In the genomic region with DNA sequence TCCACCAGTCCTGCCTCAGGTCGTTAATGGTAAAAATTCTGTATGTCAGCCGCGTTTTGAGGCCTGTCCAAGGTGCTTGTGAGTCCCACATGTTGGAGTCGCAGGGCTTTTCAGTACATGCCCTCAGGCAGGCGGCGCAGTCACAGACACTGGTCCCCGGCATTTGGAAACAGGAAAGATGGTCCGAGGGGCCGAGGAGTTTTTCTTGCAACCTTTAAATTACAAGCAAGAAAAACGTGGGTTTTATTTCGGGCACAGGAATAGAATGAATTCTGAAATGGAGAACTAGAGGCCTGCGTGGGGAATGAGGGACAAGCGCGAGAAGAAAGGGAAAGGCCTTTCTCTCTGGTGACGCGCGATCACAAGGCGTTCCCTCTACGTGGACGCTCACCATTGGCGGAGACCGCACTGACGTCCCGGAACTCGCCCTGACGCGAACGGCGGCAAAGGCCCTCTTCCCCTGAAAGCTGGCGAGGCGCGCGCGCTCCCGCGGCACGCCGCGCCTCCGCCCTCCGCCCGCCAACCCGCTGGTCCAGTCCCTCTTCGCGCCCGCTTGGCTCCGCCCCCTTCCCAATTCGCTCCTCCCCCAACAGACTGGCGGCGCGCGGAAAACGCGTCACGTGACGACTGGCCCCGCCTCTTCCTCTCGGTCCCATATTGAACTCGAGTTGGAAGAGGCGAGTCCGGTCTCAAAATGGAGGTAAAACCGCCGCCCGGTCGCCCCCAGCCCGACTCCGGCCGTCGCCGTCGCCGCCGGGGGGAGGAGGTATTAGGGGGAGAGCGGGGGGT, we compare ENCODE assay signal across 1 cellular context.
TF ChIP-seq lines count a peak whose summit lies in the region.

A gene (plus strand): TSS at position 689 of the 789 bp plus-strand sequence. CDS start 6 bp downstream, at position 695.

TF ChIP-seq in K562, 482 proteins besides CTCF, POLR2A, EP300 and RAD21 (continued from another document):
- TF ChIP-seq, protein P1, sequence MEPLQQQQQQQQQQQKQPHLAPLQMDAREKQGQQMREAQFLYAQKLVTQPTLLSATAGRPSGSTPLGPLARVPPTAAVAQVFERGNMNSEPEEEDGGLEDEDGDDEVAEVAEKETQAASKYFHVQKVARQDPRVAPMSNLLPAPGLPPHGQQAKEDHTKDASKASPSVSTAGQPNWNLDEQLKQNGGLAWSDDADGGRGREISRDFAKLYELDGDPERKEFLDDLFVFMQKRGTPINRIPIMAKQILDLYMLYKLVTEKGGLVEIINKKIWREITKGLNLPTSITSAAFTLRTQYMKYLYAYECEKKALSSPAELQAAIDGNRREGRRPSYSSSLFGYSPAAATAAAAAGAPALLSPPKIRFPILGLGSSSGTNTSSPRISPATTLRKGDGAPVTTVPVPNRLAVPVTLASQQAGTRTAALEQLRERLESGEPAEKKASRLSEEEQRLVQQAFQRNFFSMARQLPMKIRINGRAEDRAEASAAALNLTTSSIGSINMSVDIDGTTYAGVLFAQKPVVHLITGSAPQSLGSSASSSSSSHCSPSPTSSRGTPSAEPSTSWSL (CRISPR knock-in tag; IDR thresholded peaks at IDR 0.05; ENCODE audit: borderline replicate concordance), result no peak
- TF ChIP-seq SRSF3 (IDR thresholded peaks at IDR 0.05; ENCODE audit: insufficient read depth, low read length), result no peak
- no peak for TF ChIP-seq CBX5 (IDR thresholded peaks at IDR 0.05; ENCODE audit: borderline replicate concordance, low read depth)
- TF ChIP-seq FOXM1 (IDR thresholded peaks at IDR 0.05; ENCODE audit: low read depth), result peak; percentile 53
- no peak for TF ChIP-seq FOXM1 (CRISPR knock-in tag; IDR thresholded peaks at IDR 0.05; ENCODE audit: low read depth)
- TF ChIP-seq, protein P2, sequence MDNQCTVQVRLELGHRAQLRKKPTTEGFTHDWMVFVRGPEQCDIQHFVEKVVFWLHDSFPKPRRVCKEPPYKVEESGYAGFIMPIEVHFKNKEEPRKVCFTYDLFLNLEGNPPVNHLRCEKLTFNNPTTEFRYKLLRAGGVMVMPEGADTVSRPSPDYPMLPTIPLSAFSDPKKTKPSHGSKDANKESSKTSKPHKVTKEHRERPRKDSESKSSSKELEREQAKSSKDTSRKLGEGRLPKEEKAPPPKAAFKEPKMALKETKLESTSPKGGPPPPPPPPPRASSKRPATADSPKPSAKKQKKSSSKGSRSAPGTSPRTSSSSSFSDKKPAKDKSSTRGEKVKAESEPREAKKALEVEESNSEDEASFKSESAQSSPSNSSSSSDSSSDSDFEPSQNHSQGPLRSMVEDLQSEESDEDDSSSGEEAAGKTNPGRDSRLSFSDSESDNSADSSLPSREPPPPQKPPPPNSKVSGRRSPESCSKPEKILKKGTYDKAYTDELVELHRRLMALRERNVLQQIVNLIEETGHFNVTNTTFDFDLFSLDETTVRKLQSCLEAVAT (IDR thresholded peaks at IDR 0.05), result peak; percentile 89 to 95
- TF ChIP-seq CREM (IDR thresholded peaks at IDR 0.05; ENCODE audit: low read depth), result peak; percentile 92
- TF ChIP-seq DIDO1 (tag; IDR thresholded peaks at IDR 0.05; ENCODE audit: low read depth), result no peak; the same call in 1 of the 2 replicates
- peak; percentile 83 for TF ChIP-seq TRIM28 (IDR thresholded peaks at IDR 0.05)
- TF ChIP-seq ZNF282 (CRISPR knock-in tag; IDR thresholded peaks at IDR 0.05), result no peak
- TF ChIP-seq, protein P3, sequence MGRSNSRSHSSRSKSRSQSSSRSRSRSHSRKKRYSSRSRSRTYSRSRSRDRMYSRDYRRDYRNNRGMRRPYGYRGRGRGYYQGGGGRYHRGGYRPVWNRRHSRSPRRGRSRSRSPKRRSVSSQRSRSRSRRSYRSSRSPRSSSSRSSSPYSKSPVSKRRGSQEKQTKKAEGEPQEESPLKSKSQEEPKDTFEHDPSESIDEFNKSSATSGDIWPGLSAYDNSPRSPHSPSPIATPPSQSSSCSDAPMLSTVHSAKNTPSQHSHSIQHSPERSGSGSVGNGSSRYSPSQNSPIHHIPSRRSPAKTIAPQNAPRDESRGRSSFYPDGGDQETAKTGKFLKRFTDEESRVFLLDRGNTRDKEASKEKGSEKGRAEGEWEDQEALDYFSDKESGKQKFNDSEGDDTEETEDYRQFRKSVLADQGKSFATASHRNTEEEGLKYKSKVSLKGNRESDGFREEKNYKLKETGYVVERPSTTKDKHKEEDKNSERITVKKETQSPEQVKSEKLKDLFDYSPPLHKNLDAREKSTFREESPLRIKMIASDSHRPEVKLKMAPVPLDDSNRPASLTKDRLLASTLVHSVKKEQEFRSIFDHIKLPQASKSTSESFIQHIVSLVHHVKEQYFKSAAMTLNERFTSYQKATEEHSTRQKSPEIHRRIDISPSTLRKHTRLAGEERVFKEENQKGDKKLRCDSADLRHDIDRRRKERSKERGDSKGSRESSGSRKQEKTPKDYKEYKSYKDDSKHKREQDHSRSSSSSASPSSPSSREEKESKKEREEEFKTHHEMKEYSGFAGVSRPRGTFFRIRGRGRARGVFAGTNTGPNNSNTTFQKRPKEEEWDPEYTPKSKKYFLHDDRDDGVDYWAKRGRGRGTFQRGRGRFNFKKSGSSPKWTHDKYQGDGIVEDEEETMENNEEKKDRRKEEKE (IDR thresholded peaks at IDR 0.05; ENCODE audit: borderline replicate concordance in 1 of 2, control insufficient read depth in 1 of 2, low read depth in 2 of 2, low read length in 1 of 2), result no peak; a peak in 1 of 4 replicates
- TF ChIP-seq NONO (IDR thresholded peaks at IDR 0.05; ENCODE audit: low read depth in 2 of 2, low read length in 1 of 2), result no peak
- TF ChIP-seq ZNF507 (tag; conservative IDR thresholded peaks at IDR 0.05), result no peak
- TF ChIP-seq BRD9 (IDR thresholded peaks at IDR 0.05; ENCODE audit: low read depth, partially characterized antibody), result peak; percentile 95
- no peak for TF ChIP-seq BRF1 (IDR thresholded peaks at IDR 0.05; ENCODE audit: borderline replicate concordance, extremely low read depth, insufficient read length)
- TF ChIP-seq SUPT5H (IDR thresholded peaks at IDR 0.05), result peak; percentile 98
- TF ChIP-seq FOXA1 (IDR thresholded peaks at IDR 0.05; ENCODE audit: borderline replicate concordance), result no peak
- TF ChIP-seq TARDBP (IDR thresholded peaks at IDR 0.05), result no peak; the same call in 1 of the 2 replicates
- TF ChIP-seq, protein P4, sequence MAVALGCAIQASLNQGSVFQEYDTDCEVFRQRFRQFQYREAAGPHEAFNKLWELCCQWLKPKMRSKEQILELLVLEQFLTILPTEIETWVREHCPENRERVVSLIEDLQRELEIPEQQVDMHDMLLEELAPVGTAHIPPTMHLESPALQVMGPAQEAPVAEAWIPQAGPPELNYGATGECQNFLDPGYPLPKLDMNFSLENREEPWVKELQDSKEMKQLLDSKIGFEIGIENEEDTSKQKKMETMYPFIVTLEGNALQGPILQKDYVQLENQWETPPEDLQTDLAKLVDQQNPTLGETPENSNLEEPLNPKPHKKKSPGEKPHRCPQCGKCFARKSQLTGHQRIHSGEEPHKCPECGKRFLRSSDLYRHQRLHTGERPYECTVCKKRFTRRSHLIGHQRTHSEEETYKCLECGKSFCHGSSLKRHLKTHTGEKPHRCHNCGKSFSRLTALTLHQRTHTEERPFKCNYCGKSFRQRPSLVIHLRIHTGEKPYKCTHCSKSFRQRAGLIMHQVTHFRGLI (CRISPR knock-in tag; IDR thresholded peaks at IDR 0.05), result peak; percentile 37; the same call in 1 of the 2 replicates
- TF ChIP-seq E2F3 (CRISPR knock-in tag; IDR thresholded peaks at IDR 0.05), result no peak
- TF ChIP-seq ADNP (tag; IDR thresholded peaks at IDR 0.05), result no peak
- TF ChIP-seq SREBF1 (IDR thresholded peaks at IDR 0.05; ENCODE audit: borderline replicate concordance, low read depth, low read length), result no peak
- TF ChIP-seq NFRKB (IDR thresholded peaks at IDR 0.05; ENCODE audit: low read depth), result peak; percentile 93
- peak in 1 of 2 experiments; percentile 91; a peak in 3 of 4 replicates for TF ChIP-seq ARNT (IDR thresholded peaks at IDR 0.05)
- peak; percentile 44 for TF ChIP-seq PHF20 (IDR thresholded peaks at IDR 0.05; ENCODE audit: partially characterized antibody)
- TF ChIP-seq ZNF551 (CRISPR knock-in tag; IDR thresholded peaks at IDR 0.05), result no peak
- TF ChIP-seq, protein P5, sequence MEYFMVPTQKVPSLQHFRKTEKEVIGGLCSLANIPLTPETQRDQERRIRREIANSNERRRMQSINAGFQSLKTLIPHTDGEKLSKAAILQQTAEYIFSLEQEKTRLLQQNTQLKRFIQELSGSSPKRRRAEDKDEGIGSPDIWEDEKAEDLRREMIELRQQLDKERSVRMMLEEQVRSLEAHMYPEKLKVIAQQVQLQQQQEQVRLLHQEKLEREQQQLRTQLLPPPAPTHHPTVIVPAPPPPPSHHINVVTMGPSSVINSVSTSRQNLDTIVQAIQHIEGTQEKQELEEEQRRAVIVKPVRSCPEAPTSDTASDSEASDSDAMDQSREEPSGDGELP (CRISPR knock-in tag; IDR thresholded peaks at IDR 0.05; ENCODE audit: borderline replicate concordance), result peak; percentile 72
TF ChIP-seq in K562: peak in this region for 189.
